In genomic region chr2:104378853-104379374, GRCh38 we compare ENCODE assay signal across 1 cellular context.
TF ChIP-seq lines count a peak whose summit lies in the region.

No MANE protein-coding gene starts in this region.

TF ChIP-seq in H1, 55 proteins besides CTCF, POLR2A, EP300 and RAD21 (continued from another document):
- TF ChIP-seq TCF12 (IDR thresholded peaks at IDR 0.05; ENCODE audit: low read depth, low read length) (no peak), CBX5 (IDR thresholded peaks at IDR 0.05; ENCODE audit: low read depth, low read length) (no peak), SIX5 (IDR thresholded peaks at IDR 0.05; ENCODE audit: low read depth, low read length) (peak; percentile 66), GABPA (IDR thresholded peaks at IDR 0.05; ENCODE audit: borderline replicate concordance, insufficient read depth, low read length) (peak; percentile 81; the same call in 1 of the 2 replicates), RXRA (IDR thresholded peaks at IDR 0.05; ENCODE audit: insufficient read depth, low read depth, low read length) (no peak)
- TF ChIP-seq, protein P1, sequence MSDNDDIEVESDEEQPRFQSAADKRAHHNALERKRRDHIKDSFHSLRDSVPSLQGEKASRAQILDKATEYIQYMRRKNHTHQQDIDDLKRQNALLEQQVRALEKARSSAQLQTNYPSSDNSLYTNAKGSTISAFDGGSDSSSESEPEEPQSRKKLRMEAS (IDR thresholded peaks at IDR 0.05), result no peak
